1 cellular context compared by ENCODE assay signal in the genomic region with DNA sequence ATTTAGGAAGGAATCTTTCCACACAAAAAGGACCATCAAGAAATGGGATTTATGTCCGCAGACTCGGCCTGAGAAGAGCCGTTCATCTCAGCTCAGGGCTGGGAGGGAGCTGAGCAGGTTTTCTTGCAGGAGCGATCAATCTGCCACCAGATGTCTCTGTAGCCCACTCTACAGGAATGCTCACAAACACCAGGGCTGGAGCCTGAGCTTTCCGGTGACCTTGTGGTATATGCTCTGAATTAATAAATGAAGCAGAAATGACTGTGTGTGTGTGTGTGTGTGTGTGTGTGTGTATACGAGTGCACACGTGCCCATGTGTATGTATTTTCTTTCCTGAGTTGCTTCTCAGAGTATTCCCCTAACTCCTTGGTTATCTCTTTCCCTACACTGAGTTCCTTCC.
A peak's percentile ranks its signal among the peaks of the same experiment; 100 is the strongest.
TF ChIP-seq lines count a peak whose summit lies in the region.

No MANE protein-coding gene starts in this region.

TF ChIP-seq in HepG2, 621 proteins besides CTCF, POLR2A, EP300 and RAD21 (continued from another document):
- TF ChIP-seq KDM2A (CRISPR knock-in tag; IDR thresholded peaks at IDR 0.05; ENCODE audit: borderline replicate concordance, low read depth) (0 out of 2 replicates have a peak, but pooled peaks have one; percentile 29), IRF2 (CRISPR knock-in tag; IDR thresholded peaks at IDR 0.05) (0 out of 2 replicates have a peak, but pooled peaks have one; percentile 39), STAG1 (CRISPR knock-in tag; IDR thresholded peaks at IDR 0.05) (peak; percentile 89), CCDC6 (CRISPR knock-in tag; IDR thresholded peaks at IDR 0.05) (no peak), SMC3 (IDR thresholded peaks at IDR 0.05; ENCODE audit: low read length) (peak; percentile 86), FOXC1 (CRISPR knock-in tag; IDR thresholded peaks at IDR 0.05; ENCODE audit: borderline replicate concordance) (peak; percentile 47; the same call in 1 of the 2 replicates), CHCHD3 (CRISPR knock-in tag; IDR thresholded peaks at IDR 0.05) (no peak)
- TF ChIP-seq, protein P1, sequence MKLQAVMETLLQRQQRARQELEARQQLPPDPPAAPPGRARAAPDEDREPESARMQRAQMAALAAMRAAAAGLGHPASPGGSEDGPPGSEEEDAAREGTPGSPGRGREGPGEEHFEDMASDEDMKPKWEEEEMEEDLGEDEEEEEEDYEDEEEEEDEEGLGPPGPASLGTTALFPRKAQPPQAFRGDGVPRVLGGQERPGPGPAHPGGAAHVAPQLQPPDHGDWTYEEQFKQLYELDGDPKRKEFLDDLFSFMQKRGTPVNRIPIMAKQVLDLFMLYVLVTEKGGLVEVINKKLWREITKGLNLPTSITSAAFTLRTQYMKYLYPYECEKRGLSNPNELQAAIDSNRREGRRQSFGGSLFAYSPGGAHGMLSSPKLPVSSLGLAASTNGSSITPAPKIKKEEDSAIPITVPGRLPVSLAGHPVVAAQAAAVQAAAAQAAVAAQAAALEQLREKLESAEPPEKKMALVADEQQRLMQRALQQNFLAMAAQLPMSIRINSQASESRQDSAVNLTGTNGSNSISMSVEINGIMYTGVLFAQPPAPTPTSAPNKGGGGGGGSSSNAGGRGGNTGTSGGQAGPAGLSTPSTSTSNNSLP (IDR thresholded peaks at IDR 0.05; ENCODE audit: low read depth, low read length) = 0 out of 2 replicates have a peak, but pooled peaks have one; percentile 28
- TF ChIP-seq, protein P2, sequence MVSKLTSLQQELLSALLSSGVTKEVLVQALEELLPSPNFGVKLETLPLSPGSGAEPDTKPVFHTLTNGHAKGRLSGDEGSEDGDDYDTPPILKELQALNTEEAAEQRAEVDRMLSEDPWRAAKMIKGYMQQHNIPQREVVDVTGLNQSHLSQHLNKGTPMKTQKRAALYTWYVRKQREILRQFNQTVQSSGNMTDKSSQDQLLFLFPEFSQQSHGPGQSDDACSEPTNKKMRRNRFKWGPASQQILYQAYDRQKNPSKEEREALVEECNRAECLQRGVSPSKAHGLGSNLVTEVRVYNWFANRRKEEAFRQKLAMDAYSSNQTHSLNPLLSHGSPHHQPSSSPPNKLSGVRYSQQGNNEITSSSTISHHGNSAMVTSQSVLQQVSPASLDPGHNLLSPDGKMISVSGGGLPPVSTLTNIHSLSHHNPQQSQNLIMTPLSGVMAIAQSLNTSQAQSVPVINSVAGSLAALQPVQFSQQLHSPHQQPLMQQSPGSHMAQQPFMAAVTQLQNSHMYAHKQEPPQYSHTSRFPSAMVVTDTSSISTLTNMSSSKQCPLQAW (CRISPR knock-in tag; IDR thresholded peaks at IDR 0.05) = peak; percentile 70
- TF ChIP-seq, protein P3, sequence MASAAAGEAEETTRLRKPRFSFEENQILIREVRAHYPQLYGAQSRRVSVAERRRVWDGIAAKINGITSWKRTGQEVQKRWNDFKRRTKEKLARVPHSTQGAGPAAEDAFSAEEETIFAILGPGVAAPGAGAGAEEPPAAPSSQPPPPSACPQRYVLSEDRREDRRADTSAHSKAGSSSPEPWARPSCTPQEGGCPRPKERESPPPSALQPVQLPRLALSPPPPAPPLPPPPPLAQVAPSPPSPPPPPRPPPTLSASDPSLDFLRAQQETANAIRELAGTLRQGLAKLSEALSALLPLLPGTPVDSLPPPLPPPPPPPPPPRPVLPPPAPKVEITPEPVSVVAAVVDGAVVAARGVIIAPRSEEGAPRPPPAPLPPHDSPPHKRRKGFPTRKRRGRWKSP (CRISPR knock-in tag; IDR thresholded peaks at IDR 0.05) = peak; percentile 52; the same call in 1 of the 2 replicates
TF ChIP-seq in HepG2: peak in this region for 10.
